ENCODE assay signal across 8 cellular contexts in the genomic region with DNA sequence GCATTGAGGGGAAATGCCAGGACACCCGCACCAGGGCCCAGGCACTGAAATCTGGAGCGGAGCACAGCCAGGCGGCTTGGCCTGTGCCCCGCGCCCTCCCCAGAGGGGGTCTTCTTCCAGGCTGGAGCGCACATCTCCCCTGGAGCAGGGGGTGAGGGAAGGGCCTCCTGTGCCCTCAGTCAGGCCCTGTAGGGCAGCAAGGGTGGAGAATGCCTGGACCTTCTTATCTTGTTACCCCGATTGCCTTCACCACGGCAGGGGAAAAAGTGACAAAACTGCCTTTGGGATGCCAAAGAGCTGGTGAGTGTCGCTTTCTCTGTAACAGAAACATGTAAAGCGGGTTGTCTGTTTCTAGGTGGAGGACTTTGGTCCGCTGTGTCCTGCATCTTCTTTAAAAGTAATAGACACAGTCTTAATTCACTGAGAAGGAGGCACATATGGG. TPM values are rescaled to one million over a fixed set of nuclear protein-coding genes. Genes with fewer than 3 reads are reported as not detected.
DNase-seq lines count a peak whose midpoint lies in the region; ATAC-seq and TF ChIP-seq lines count a peak whose summit lies in the region.

No MANE protein-coding gene starts in this region.

- WGBS in hepatocyte (ENCODE audit: low lambda C conversion rate, missing lambda C conversion rate): 51% methylated on average over 11 of the region's 11 CpGs

- no peak overlapping the region for H2AFZ ChIP-seq in hepatocyte

- no peak for DNase-seq in CD8-positive, alpha-beta memory T cell
- DNase-seq in WERI-Rb-1 (no peak), hepatocyte (ENCODE audit: low spot score) (peak; percentile 12), gastrocnemius medialis (peak in 1 of 2 donors; percentile 26), NCI-H526 treated with DMSO at 0.1 percent for 48 hours (lab: John Stamatoyannopoulos, UW) (no peak)
- no peak for DNase-seq in effector memory CD4-positive, alpha-beta T cell
- DNase-seq in stimulated activated CD4-positive, alpha-beta T cell treated with anti-CD3 and anti-CD28 coated beads, Interleukin-4, amount 100 ng/mL, for 24 hours: no peak

- CTCF ChIA-PET in CD8-positive, alpha-beta memory T cell (lab: Charles Lee): no interaction called here

- in situ Hi-C loops in gastrocnemius medialis (cut with MboI; ENCODE audit: low sequenced_read_pairs in 4 of 4): no loop called here

- H3K27ac ChIP-seq in CD8-positive, alpha-beta memory T cell (ENCODE audit: low read depth, low read length): peak overlapping the region; percentile 43
- H3K27ac ChIP-seq in WERI-Rb-1: peak overlapping the region; percentile 86
- peak overlapping the region; percentile 98 for H3K27ac ChIP-seq in hepatocyte
- peak overlapping the region; percentile 81 to 95 (median 93) for H3K27ac ChIP-seq in gastrocnemius medialis
- no peak overlapping the region for H3K27ac ChIP-seq in effector memory CD4-positive, alpha-beta T cell (ENCODE audit: insufficient read depth, low read length, poor library complexity, severe bottlenecking)

- peaks cover 16 to 24% (median 17%) of the 10 kb centered on the region in 3 donors for H3K4me1 Mint-ChIP-seq in CD8-positive, alpha-beta memory T cell

- peaks cover 55% of the 10 kb centered on the region for H3K79me2 ChIP-seq in hepatocyte

- ATAC-seq in gastrocnemius medialis: no peak
- no peak for ATAC-seq in GM21619 (IDR thresholded peaks at IDR 0.05; ENCODE audit: unreplicated experiment)

- H4K20me1 ChIP-seq in hepatocyte (ENCODE audit: insufficient read depth, poor library complexity, severe bottlenecking): no peaks in the 10 kb centered on the region

- peak overlapping the region; percentile 28 to 85 (median 51) for H3K4me3 Mint-ChIP-seq in CD8-positive, alpha-beta memory T cell

- H3K9me3 ChIP-seq in CD8-positive, alpha-beta memory T cell (ENCODE audit: low read length): no peaks in the 10 kb centered on the region
- no peaks in the 10 kb centered on the region for H3K9me3 ChIP-seq in WERI-Rb-1 (ENCODE audit: severe bottlenecking)
- H3K9me3 ChIP-seq in hepatocyte (ENCODE audit: low read depth): no peaks in the 10 kb centered on the region
- no peaks in the 10 kb centered on the region for H3K9me3 ChIP-seq in gastrocnemius medialis
- no peaks in the 10 kb centered on the region for H3K9me3 ChIP-seq in effector memory CD4-positive, alpha-beta T cell (ENCODE audit: control insufficient read depth, low read length)

- intact Hi-C loops in gastrocnemius medialis (cut with DNase I; ENCODE audit: low total_unique reads): loop anchor here (1.0 to 2.0 kb wide), 4 partner anchors 38 to 52 kb away; partner anchors contain the start of genes BAHCC1 and SLC38A10

- TF ChIP-seq POLR2A in gastrocnemius medialis (IDR thresholded peaks at IDR 0.05): no peak

- H3K9me3 Mint-ChIP-seq in CD8-positive, alpha-beta memory T cell: peaks cover 0 to 3% (median 0%) of the 10 kb centered on the region in 5 donors

- H3K27ac Mint-ChIP-seq in CD8-positive, alpha-beta memory T cell: peak overlapping the region in 1 of 8 donors; percentile 81

- H3K36me3 ChIP-seq in CD8-positive, alpha-beta memory T cell (ENCODE audit: insufficient read depth, low read length): no peaks in the 10 kb centered on the region
- H3K36me3 ChIP-seq in WERI-Rb-1: peaks cover 10% of the 10 kb centered on the region
- no peaks in the 10 kb centered on the region for H3K36me3 ChIP-seq in hepatocyte (replicated peaks; ENCODE audit: insufficient read depth, low read depth)
- H3K36me3 ChIP-seq in gastrocnemius medialis: no peaks in the 10 kb centered on the region
- H3K36me3 ChIP-seq in effector memory CD4-positive, alpha-beta T cell (ENCODE audit: control insufficient read depth, insufficient read depth, low read length): no peaks in the 10 kb centered on the region

- POLR2A ChIA-PET in CD8-positive, alpha-beta memory T cell (lab: Charles Lee): no interaction called here

- H3K4me2 ChIP-seq in hepatocyte: peak overlapping the region; percentile 97

- H3K4me3 ChIP-seq in CD8-positive, alpha-beta memory T cell (ENCODE audit: low read length): peak overlapping the region; percentile 32
- H3K4me3 ChIP-seq in WERI-Rb-1 (ENCODE audit: low read depth, low read length) (peak overlapping the region; percentile 71), hepatocyte (peak overlapping the region; percentile 71), gastrocnemius medialis (peak overlapping the region; percentile 52 to 78 (median 70))
- no peak overlapping the region for H3K4me3 ChIP-seq in effector memory CD4-positive, alpha-beta T cell (ENCODE audit: insufficient read depth, low read depth, low read length, poor library complexity, severe bottlenecking)

- peaks cover 27 to 37% of the 10 kb centered on the region in 2 donors for H3K27me3 Mint-ChIP-seq in CD8-positive, alpha-beta memory T cell

- H3K27me3 ChIP-seq in CD8-positive, alpha-beta memory T cell (ENCODE audit: insufficient read depth, low read length, poor library complexity, severe bottlenecking): peaks cover 31% of the 10 kb centered on the region
- peaks cover 40% of the 10 kb centered on the region for H3K27me3 ChIP-seq in WERI-Rb-1 (ENCODE audit: insufficient read depth, low read depth, severe bottlenecking)
- no peaks in the 10 kb centered on the region for H3K27me3 ChIP-seq in hepatocyte
- no peaks in the 10 kb centered on the region for H3K27me3 ChIP-seq in gastrocnemius medialis
- peaks cover 39% of the 10 kb centered on the region for H3K27me3 ChIP-seq in effector memory CD4-positive, alpha-beta T cell (replicated peaks; ENCODE audit: control insufficient read depth, insufficient read depth, low read length, poor library complexity, severe bottlenecking)

- peaks cover 0 to 2% (median 0%) of the 10 kb centered on the region in 3 donors for H3K36me3 Mint-ChIP-seq in CD8-positive, alpha-beta memory T cell

- H3K9me2 ChIP-seq in hepatocyte (replicated peaks; ENCODE audit: insufficient read depth): no peaks in the 10 kb centered on the region

- H3K4me1 ChIP-seq in CD8-positive, alpha-beta memory T cell (ENCODE audit: insufficient read depth, low read length): peaks cover 28% of the 10 kb centered on the region
- H3K4me1 ChIP-seq in hepatocyte (ENCODE audit: insufficient read depth) (peaks cover 16% of the 10 kb centered on the region), gastrocnemius medialis (peaks cover 8 to 12% of the 10 kb centered on the region in 2 donors)
- H3K4me1 ChIP-seq in effector memory CD4-positive, alpha-beta T cell (ENCODE audit: control insufficient read depth, insufficient read depth, low read length, poor library complexity, severe bottlenecking): peaks cover 36% of the 10 kb centered on the region

- TF ChIP-seq CTCF in WERI-Rb-1 (IDR thresholded peaks at IDR 0.05; ENCODE audit: low read depth, low read length) (no peak), hepatocyte (IDR thresholded peaks at IDR 0.05; ENCODE audit: poor library complexity) (no peak), gastrocnemius medialis (IDR thresholded peaks at IDR 0.05 in 4 of 5, conservative IDR thresholded peaks at IDR 0.05 in 1 of 5) (no peak)

RNA-seq across cellular contexts. Expression of gene BAHCC1, which starts 48.3 kb away (rescaled TPM):
- not detected for total RNA-seq in CD8-positive, alpha-beta memory T cell
- polyA plus RNA-seq in CD8-positive, alpha-beta memory T cell: not detected
- total RNA-seq in hepatocyte (6.6 and 8.6 TPM in 2 replicates), gastrocnemius medialis (1 to 10 TPM; 2.5 to 8.4 (median 5.8) TPM)
- polyA plus RNA-seq in hepatocyte: 6.4 and 7.9 TPM in 2 replicates

RNA-seq across cellular contexts. Expression of gene SLC38A10, which starts 51.8 kb away (rescaled TPM):
- 10 to 100 TPM; 49.0 to 51.0 TPM for total RNA-seq in CD8-positive, alpha-beta memory T cell
- 71.1 TPM for polyA plus RNA-seq in CD8-positive, alpha-beta memory T cell
- total RNA-seq in hepatocyte (71.3 and 91.4 TPM in 2 replicates), gastrocnemius medialis (10 to 100 TPM; 24.5 to 56.5 (median 28.8) TPM)
- 123 and 124 TPM in 2 replicates for polyA plus RNA-seq in hepatocyte
